2 cellular contexts compared by ENCODE assay signal in genomic region chr16:89273741-89274472, GRCh38.
A peak's percentile ranks its signal among the peaks of the same experiment; 100 is the strongest.
TF ChIP-seq lines count a peak whose summit lies in the region.

No MANE protein-coding gene starts in this region.

TF ChIP-seq in IMR-90, 13 proteins besides CTCF, POLR2A, EP300 and RAD21:
- no peak for TF ChIP-seq RFX5 (IDR thresholded peaks at IDR 0.05; ENCODE audit: low read depth, low read length)
- TF ChIP-seq RCOR1 (IDR thresholded peaks at IDR 0.05; ENCODE audit: insufficient replicate concordance, low read length) = no peak

TF ChIP-seq in GM12878, 131 proteins besides CTCF, POLR2A, EP300 and RAD21:
- TF ChIP-seq POLR2AphosphoS5 (IDR thresholded peaks at IDR 0.05; ENCODE audit: low read length) = peak; percentile 19; the same call in 1 of the 2 replicates
- no peak for TF ChIP-seq MEF2B (IDR thresholded peaks at IDR 0.05; ENCODE audit: partially characterized antibody, poor library complexity, severe bottlenecking)
TF ChIP-seq in GM12878: peak in this region for 1.
